In the genomic region with DNA sequence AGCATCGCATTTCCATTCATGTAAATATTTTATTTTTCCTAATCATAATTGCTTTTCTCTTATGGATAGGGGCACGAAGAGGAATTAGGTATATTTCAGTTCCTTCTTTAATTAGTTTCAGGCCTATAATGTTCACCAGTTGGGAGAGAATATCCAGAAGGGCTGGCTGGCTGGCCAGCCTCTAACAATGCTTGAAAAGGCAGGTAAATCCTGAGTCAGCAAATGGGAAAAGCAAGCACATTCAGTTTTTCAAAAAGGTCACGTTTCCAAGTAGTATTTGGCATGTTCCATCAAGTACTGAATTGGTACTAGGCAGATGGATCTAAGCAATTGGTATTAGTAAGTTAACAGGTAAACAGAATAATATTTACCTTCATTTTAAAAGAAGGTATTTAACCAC, we compare ENCODE assay signal across 16 cellular contexts.
"Had no signal": no experiment of that assay in that cellular context is flagged by ENCODE, and none has a peak within 500 bp of the region (broad histone marks: within the 10 kb centered on the region; RNA-seq: fewer than 3 reads in every experiment).

No MANE protein-coding gene starts in this region.

- H3K4me3 Mint-ChIP-seq: activated naive CD4-positive, alpha-beta T cell treated with anti-CD3 and anti-CD28 coated beads for 36 hours; naive thymus-derived CD4-positive, alpha-beta T cell had no signal

- H3K9me3 ChIP-seq: esophagus muscularis mucosa, left lung, neutrophil had no signal

- H3K4me3 ChIP-seq: cardiac muscle cell, dorsolateral prefrontal cortex, esophagus muscularis mucosa, left lung had no signal

- ATAC-seq: activated T-helper 17 cell treated with anti-CD3 and anti-CD28 coated beads, Interleukin-2, amount 50 U/mL, for 72 hours; left lung; naive thymus-derived CD4-positive, alpha-beta T cell had no signal

- DNase-seq: activated CD4-positive, alpha-beta T cell treated with anti-CD3 and anti-CD28 coated beads, Interleukin-2, amount 50 U/mL, for 1 hour; activated naive CD4-positive, alpha-beta T cell treated with anti-CD3 and anti-CD28 coated beads for 36 hours; dorsolateral prefrontal cortex; left lung; mammary epithelial cell; naive thymus-derived CD4-positive, alpha-beta T cell; retina; stimulated activated CD4-positive, alpha-beta T cell treated with anti-CD3 and anti-CD28 coated beads, Interleukin-15, amount 100 ng/mL, for 24 hours; stimulated activated CD4-positive, alpha-beta T cell treated with anti-CD3 and anti-CD28 coated beads, Interleukin-4, amount 100 ng/mL, for 1 hour; stimulated activated naive CD4-positive, alpha-beta T cell; T-helper 2 cell; trophoblast cell had no signal

- H3K9me3 Mint-ChIP-seq: activated naive CD4-positive, alpha-beta T cell treated with anti-CD3 and anti-CD28 coated beads for 36 hours; activated T-helper 17 cell treated with anti-CD3 and anti-CD28 coated beads, Interleukin-2, amount 50 U/mL, for 72 hours had no signal

- H3K27me3 Mint-ChIP-seq: activated T-helper 17 cell treated with anti-CD3 and anti-CD28 coated beads, Interleukin-2, amount 50 U/mL, for 72 hours; naive thymus-derived CD4-positive, alpha-beta T cell had no signal

- H3K27ac Mint-ChIP-seq: activated naive CD4-positive, alpha-beta T cell treated with anti-CD3 and anti-CD28 coated beads for 36 hours; activated T-helper 17 cell treated with anti-CD3 and anti-CD28 coated beads, Interleukin-2, amount 50 U/mL, for 72 hours had no signal
